ENCODE assay signal across 14 cellular contexts in the genomic region with DNA sequence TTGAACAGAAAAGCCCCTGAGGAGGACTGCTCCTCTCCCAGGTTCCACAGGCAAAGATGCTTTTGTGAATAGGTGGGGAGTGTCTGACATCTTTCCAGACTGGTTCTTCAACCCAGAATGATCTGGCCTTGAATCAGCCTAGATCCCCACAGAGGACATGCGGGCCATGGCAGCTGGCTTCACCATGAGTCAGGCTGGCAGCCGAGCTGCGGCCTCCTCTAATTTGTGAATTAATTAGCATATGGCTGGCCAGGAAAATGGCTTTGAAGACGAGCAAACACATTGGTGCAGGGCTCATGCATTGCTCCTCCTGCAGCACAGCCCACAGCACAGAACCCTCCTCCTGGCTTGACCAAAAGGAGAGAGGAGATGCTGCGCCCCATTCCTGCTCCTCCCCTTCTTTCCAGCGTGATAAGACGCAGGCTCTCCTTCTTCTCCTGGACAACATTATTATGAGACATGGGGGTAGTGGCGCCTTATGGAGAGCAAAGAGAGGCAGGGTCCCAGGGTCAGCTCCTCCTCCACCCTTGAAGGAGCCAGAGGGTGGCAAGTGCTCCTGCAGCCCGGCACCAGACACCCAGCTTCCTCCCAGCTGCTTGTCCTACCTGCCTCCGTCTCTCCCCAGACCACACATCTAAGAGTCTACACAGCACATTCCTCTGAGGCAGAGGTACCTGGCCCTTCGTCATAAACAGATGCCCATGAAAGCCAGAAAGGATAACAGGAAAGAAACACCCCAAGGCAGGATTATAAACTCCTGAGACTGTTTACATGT.
DNase-seq lines count a peak whose midpoint lies in the region; ATAC-seq and TF ChIP-seq lines count a peak whose summit lies in the region.
"Had no signal": no experiment of that assay in that cellular context is flagged by ENCODE, and none has a peak within 500 bp of the region (broad histone marks: within the 10 kb centered on the region; RNA-seq: fewer than 3 reads in every experiment).

No MANE protein-coding gene starts in this region.

- TF ChIP-seq CTCF in astrocyte of the spinal cord (IDR thresholded peaks at IDR 0.05; ENCODE audit: low read depth, low read length) (no peak), GM23338 (conservative IDR thresholded peaks at IDR 0.05; ENCODE audit: low read depth in 2 of 2) (no peak), body of pancreas (IDR thresholded peaks at IDR 0.05) (no peak)

- no peaks in the 10 kb centered on the region for H3K9me3 Mint-ChIP-seq in GM23338
- H3K9me3 Mint-ChIP-seq: activated naive CD8-positive, alpha-beta T cell treated with anti-CD3 and anti-CD28 coated beads for 36 hours; neural crest cell had no signal

- no peaks in the 10 kb centered on the region for H4K20me1 ChIP-seq in GM23338 (replicated peaks; ENCODE audit: insufficient read depth)

- H3K4me1 Mint-ChIP-seq in GM23338 = peaks cover 6% of the 10 kb centered on the region; the same call in 2 of the 3 replicates

- H3K4me2 ChIP-seq in GM23338 = no peak overlapping the region

- in situ Hi-C loops in astrocyte of the spinal cord (cut with HindIII; ENCODE audit: low sequenced_read_pairs) = no loop called here

- H3K27me3 Mint-ChIP-seq in GM23338 (ENCODE audit: insufficient read depth, low read depth, poor library complexity) = peaks cover 11% of the 10 kb centered on the region
- H3K27me3 Mint-ChIP-seq: activated naive CD8-positive, alpha-beta T cell treated with anti-CD3 and anti-CD28 coated beads for 36 hours had no signal

- H3K36me3 ChIP-seq in GM23338 (ENCODE audit: insufficient read depth) (no peaks in the 10 kb centered on the region), body of pancreas (replicated peaks in 1 of 2; ENCODE audit: insufficient read depth in 1 of 2, low read depth in 2 of 2) (no peaks in the 10 kb centered on the region)

- H3K79me2 ChIP-seq in GM23338 (replicated peaks; ENCODE audit: insufficient read depth) = no peaks in the 10 kb centered on the region

- H3K9me2 ChIP-seq in GM23338 (ENCODE audit: insufficient read depth) = no peaks in the 10 kb centered on the region

- H3K27me3 ChIP-seq in GM23338 (ENCODE audit: insufficient read depth) = no peaks in the 10 kb centered on the region
- no peaks in the 10 kb centered on the region for H3K27me3 ChIP-seq in body of pancreas

- H3K27ac ChIP-seq in GM23338 (ENCODE audit: low read depth) (no peak overlapping the region), body of pancreas (no peak overlapping the region)

- no peak for TF ChIP-seq POLR2A in body of pancreas (IDR thresholded peaks at IDR 0.05)

- H3K4me3 ChIP-seq in astrocyte of the spinal cord (ENCODE audit: low read depth, low read length) (no peak overlapping the region), GM23338 (no peak overlapping the region), body of pancreas (no peak overlapping the region)

- H3K36me3 Mint-ChIP-seq in GM23338 (ENCODE audit: low read depth) = no peaks in the 10 kb centered on the region
- H3K36me3 Mint-ChIP-seq: activated naive CD8-positive, alpha-beta T cell treated with anti-CD3 and anti-CD28 coated beads for 36 hours had no signal

- H3K9me3 ChIP-seq in body of pancreas = no peaks in the 10 kb centered on the region

- no peak overlapping the region for H3K4me3 Mint-ChIP-seq in GM23338
- H3K4me3 Mint-ChIP-seq: activated naive CD8-positive, alpha-beta T cell treated with anti-CD3 and anti-CD28 coated beads for 36 hours; neural crest cell had no signal

- intact Hi-C loops in body of pancreas (cut with DNase I) = no loop called here

- ATAC-seq in HG03108 (IDR thresholded peaks at IDR 0.05; ENCODE audit: unreplicated experiment) = no peak
- ATAC-seq in GM23338 = no peak; the same call in 2 of the 3 replicates
- no peak for ATAC-seq in body of pancreas
- ATAC-seq: left ventricle myocardium superior, Panc1 had no signal

- WGBS in body of pancreas, 2 donors = 69% methylated on average over 8 to 11 of the region's 11 CpGs

- DNase-seq in AG08396 (ENCODE audit: low spot score) (peak; percentile 27), HS-5 (ENCODE audit: low read depth) (peak; percentile 32), astrocyte of the spinal cord (ENCODE audit: low read depth, low spot score) (peak; percentile 60), kidney tubule cell (ENCODE audit: low spot score) (peak; percentile 48), GM23338 (ENCODE audit: low spot score) (no peak), body of pancreas (no peak)
- DNase-seq in NK-92 treated with Interleukin-12 subunit alpha and Interleukin-12 subunit beta, amount 100 ng/mL, for 24 hours (lab: John Stamatoyannopoulos, UW) = no peak
- DNase-seq: activated naive CD8-positive, alpha-beta T cell treated with anti-CD3 and anti-CD28 coated beads for 36 hours; effector CD4-positive, alpha-beta T cell; left ventricle myocardium superior; NCI-H226 had no signal

- H3K4me1 ChIP-seq in GM23338 (ENCODE audit: insufficient read depth) = no peaks in the 10 kb centered on the region
- H3K4me1 ChIP-seq in body of pancreas = no peaks in the 10 kb centered on the region

- no peak overlapping the region for H3K27ac Mint-ChIP-seq in GM23338
- H3K27ac Mint-ChIP-seq: activated naive CD8-positive, alpha-beta T cell treated with anti-CD3 and anti-CD28 coated beads for 36 hours had no signal

- no peaks in the 10 kb centered on the region for H3F3A ChIP-seq in GM23338 (replicated peaks; ENCODE audit: low read depth)

- H2AFZ ChIP-seq in GM23338 = no peak overlapping the region

TF ChIP-seq in GM23338, 12 proteins besides CTCF, POLR2A, EP300 and RAD21 (continues in another document):
- no peak for TF ChIP-seq NANOG (IDR thresholded peaks at IDR 0.05; ENCODE audit: borderline replicate concordance)
- TF ChIP-seq ZNF114 (CRISPR knock-in tag; IDR thresholded peaks at IDR 0.05) = no peak
- no peak for TF ChIP-seq STAT1 (IDR thresholded peaks at IDR 0.05; ENCODE audit: unreplicated experiment)
- no peak for TF ChIP-seq EZH2phosphoT487 (IDR thresholded peaks at IDR 0.05; ENCODE audit: unreplicated experiment)
- TF ChIP-seq ZNF331 (CRISPR knock-in tag; IDR thresholded peaks at IDR 0.05; ENCODE audit: low read depth) = no peak
- no peak for TF ChIP-seq JUNB (IDR thresholded peaks at IDR 0.05; ENCODE audit: unreplicated experiment)
- no peak for TF ChIP-seq CREB1 (CRISPR knock-in tag; IDR thresholded peaks at IDR 0.05; ENCODE audit: low read depth)
- TF ChIP-seq, protein P1, sequence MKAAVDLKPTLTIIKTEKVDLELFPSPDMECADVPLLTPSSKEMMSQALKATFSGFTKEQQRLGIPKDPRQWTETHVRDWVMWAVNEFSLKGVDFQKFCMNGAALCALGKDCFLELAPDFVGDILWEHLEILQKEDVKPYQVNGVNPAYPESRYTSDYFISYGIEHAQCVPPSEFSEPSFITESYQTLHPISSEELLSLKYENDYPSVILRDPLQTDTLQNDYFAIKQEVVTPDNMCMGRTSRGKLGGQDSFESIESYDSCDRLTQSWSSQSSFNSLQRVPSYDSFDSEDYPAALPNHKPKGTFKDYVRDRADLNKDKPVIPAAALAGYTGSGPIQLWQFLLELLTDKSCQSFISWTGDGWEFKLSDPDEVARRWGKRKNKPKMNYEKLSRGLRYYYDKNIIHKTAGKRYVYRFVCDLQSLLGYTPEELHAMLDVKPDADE (IDR thresholded peaks at IDR 0.05) = no peak

Comparison
In these comparisons a context has a peak if more than half of its experiments do, and no peak if none do; other contexts are left out.
1. DNase-seq: peak in AG08396 (single experiment), HS-5 (single experiment), astrocyte of the spinal cord (single experiment) and kidney tubule cell (single experiment); none in NK-92 treated with Interleukin-12 subunit alpha and Interleukin-12 subunit beta, amount 100 ng/mL, for 24 hours (single experiment), GM23338 (single experiment) and body of pancreas (0 of 4).